ENCODE assay signal across 8 cellular contexts in the genomic region with DNA sequence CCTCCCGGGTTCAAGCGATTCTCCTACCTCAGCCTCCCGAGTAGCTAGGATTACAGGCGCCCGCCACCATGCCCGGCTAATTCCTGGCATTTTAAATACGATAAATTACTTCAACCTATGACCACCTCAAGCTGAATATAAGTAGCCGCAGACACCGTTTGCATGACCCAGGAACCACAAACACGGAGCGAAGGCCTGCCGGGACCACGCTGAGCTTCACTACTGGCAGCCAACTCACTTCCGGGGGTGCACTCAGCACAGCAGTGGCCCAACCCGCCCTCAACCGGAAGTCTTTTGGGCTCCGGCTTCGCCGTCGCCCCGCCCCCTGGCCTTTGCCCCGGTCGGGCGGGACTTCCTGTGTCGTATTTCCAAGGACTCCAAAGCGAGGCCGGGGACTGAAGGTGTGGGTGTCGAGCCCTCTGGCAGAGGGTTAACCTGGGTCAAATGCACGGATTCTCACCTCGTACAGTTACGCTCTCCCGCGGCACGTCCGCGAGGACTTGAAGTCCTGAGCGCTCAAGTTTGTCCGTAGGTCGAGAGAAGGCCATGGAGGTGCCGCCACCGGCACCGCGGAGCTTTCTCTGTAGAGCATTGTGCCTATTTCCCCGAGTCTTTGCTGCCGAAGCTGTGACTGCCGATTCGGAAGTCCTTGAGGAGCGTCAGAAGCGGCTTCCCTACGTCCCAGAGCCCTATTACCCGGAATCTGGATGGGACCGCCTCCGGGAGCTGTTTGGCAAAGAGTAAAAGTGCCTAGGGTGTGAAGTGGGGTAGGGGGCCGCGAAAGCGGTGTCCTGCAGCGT. TPM values are rescaled to one million over a fixed set of nuclear protein-coding genes. Genes with fewer than 3 reads are reported as not detected.
DNase-seq lines count a peak whose midpoint lies in the region; ATAC-seq and TF ChIP-seq lines count a peak whose summit lies in the region.

A gene with protein sequence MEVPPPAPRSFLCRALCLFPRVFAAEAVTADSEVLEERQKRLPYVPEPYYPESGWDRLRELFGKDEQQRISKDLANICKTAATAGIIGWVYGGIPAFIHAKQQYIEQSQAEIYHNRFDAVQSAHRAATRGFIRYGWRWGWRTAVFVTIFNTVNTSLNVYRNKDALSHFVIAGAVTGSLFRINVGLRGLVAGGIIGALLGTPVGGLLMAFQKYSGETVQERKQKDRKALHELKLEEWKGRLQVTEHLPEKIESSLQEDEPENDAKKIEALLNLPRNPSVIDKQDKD (plus strand): TSS at position 360 of the 800 bp plus-strand sequence. CDS start 187 bp downstream, at position 547.

- no peaks in the 10 kb centered on the region for H3K27me3 ChIP-seq in BE2C
- H3K27me3 ChIP-seq in colonic mucosa: no peaks in the 10 kb centered on the region

- H3K4me1 ChIP-seq in BE2C: peaks cover 4% of the 10 kb centered on the region
- H3K4me1 ChIP-seq in colonic mucosa: no peaks in the 10 kb centered on the region

- peak; percentile 97 for ATAC-seq in HG03460 (IDR thresholded peaks at IDR 0.05; ENCODE audit: unreplicated experiment)

- DNase-seq in BE2C (peak; percentile 97), GM19240 (ENCODE audit: insufficient read length, low spot score) (peak; percentile 92), NCI-H526 (lab: John Stamatoyannopoulos, UW) (peak; percentile 87 to 96), colonic mucosa (peak; percentile 97), kidney tubule cell (ENCODE audit: low spot score) (peak; percentile 98)
- DNase-seq in activated CD4-positive, alpha-beta T cell treated with anti-CD3 and anti-CD28 coated beads for 48 hours: peak; percentile 98
- peak; percentile 91 to 96 (median 95) for DNase-seq in stimulated activated CD4-positive, alpha-beta T cell treated with anti-CD3 and anti-CD28 coated beads, Interleukin-1b, Interleukin-23, amount 100 ng/mL, for 24 hours (ENCODE audit: low read depth in 4 of 4, low spot score in 1 of 4)

- peak within 1 kb of the TSS; percentile 98 for H3K4me3 ChIP-seq in BE2C (ENCODE audit: low read depth, low read length)
- peak within 1 kb of the TSS; percentile 82 for H3K4me3 ChIP-seq in colonic mucosa

- TF ChIP-seq CTCF in BE2C (IDR thresholded peaks at IDR 0.05; ENCODE audit: low read depth, low read length) (no peak), colonic mucosa (IDR thresholded peaks at IDR 0.05) (no peak)

- H3K9me3 ChIP-seq in BE2C: no peaks in the 10 kb centered on the region
- H3K9me3 ChIP-seq in colonic mucosa: no peaks in the 10 kb centered on the region

- H3K27ac ChIP-seq in colonic mucosa: peak within 1 kb of the TSS; percentile 96

- H3K36me3 ChIP-seq in BE2C: peaks cover 4% of the 10 kb centered on the region; the same call in 1 of the 2 replicates
- no peaks in the 10 kb centered on the region for H3K36me3 ChIP-seq in colonic mucosa

- H3K9ac ChIP-seq in colonic mucosa (ENCODE audit: low read depth in 2 of 2, low read length in 2 of 2): peak within 1 kb of the TSS; percentile 90 to 97

- intact Hi-C loops in colonic mucosa (cut with DNase I): no loop called here

RNA-seq across cellular contexts. Expression of the gene that starts here (rescaled TPM):
- polyA plus RNA-seq in BE2C (2012; ENCODE audit: insufficient read depth, insufficient read length, low read depth): 107 TPM
- total RNA-seq in colonic mucosa: 100 to 1,000 TPM in 1 of 2 donors, 10 to 100 TPM in 1; 88.6 to 128 TPM

Comparison
In these comparisons a context has a peak if more than half of its experiments do, and no peak if none do; other contexts are left out.
1. Peak in every context shown above with its lines: DNase-seq, ATAC-seq, H3K4me3 ChIP-seq and H3K27ac ChIP-seq.